In the genomic region with DNA sequence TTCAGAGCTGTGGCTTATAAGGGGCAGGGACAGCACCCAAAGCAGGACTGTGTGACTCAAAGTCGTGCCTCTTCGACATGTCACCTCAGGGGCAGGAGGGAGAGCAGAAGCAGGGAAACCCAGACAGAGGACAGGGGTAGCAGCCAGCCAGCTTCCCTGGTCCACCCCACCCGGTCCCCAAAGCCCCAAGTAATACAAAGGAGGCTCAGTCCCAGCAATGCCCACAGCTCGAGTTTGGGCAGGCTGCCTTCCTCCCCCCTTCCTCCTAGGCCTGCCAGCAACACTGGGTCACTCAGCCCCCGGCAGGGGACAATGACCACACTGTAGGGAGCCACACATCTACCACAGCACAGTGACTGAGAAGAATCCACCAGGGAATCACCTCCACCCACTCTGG, we compare ENCODE assay signal across 10 cellular contexts. TPM values are rescaled to one million over a fixed set of nuclear protein-coding genes. Genes with fewer than 3 reads are reported as not detected.
DNase-seq lines count a peak whose midpoint lies in the region; ATAC-seq and TF ChIP-seq lines count a peak whose summit lies in the region.
"Had no signal": no experiment of that assay in that cellular context is flagged by ENCODE, and none has a peak within 500 bp of the region (broad histone marks: within the 10 kb centered on the region; RNA-seq: fewer than 3 reads in every experiment).

No MANE protein-coding gene starts in this region.

- H2BK15ac ChIP-seq in neuronal stem cell (ENCODE audit: low read length), result no peak overlapping the region

- H3K9me3 Mint-ChIP-seq in CD4-positive, alpha-beta T cell, result no peaks in the 10 kb centered on the region

- no peak for ATAC-seq in CD4-positive, alpha-beta T cell (ENCODE audit: poor library complexity)
- ATAC-seq in GM21723 (IDR thresholded peaks at IDR 0.05; ENCODE audit: unreplicated experiment), result no peak

- intact Hi-C loops in CD4-positive, alpha-beta T cell (cut with DNase I, micrococcal nuclease), result no loop called here

- H3K4me3 Mint-ChIP-seq in CD4-positive, alpha-beta T cell, result peak overlapping the region; percentile 80

- peak overlapping the region; percentile 59 for H3K27ac Mint-ChIP-seq in CD4-positive, alpha-beta T cell

- H3K4me1 Mint-ChIP-seq in CD4-positive, alpha-beta T cell (ENCODE audit: low read depth), result peaks cover 72% of the 10 kb centered on the region

- H3K4me2 ChIP-seq in neuronal stem cell (ENCODE audit: insufficient read depth, low read length, poor library complexity, severe bottlenecking), result peak overlapping the region; percentile 63

- TF ChIP-seq CTCF in CD4-positive, alpha-beta T cell (IDR thresholded peaks at IDR 0.05), result no peak

- H3K27me3 Mint-ChIP-seq in CD4-positive, alpha-beta T cell, result no peaks in the 10 kb centered on the region

- no peak overlapping the region for H3K4ac ChIP-seq in neuronal stem cell (ENCODE audit: low read length)

- H3K36me3 ChIP-seq in NT2/D1 (ENCODE audit: insufficient read depth, insufficient read length, low read length) (peaks cover 53% of the 10 kb centered on the region), neuronal stem cell (replicated peaks in 1 of 2; ENCODE audit: control insufficient read depth in 2 of 2, insufficient read depth in 2 of 2, low read length in 2 of 2) (peaks cover 17 to 47% of the 10 kb centered on the region in 2 donors)
- peaks cover 4% of the 10 kb centered on the region for H3K36me3 ChIP-seq in effector memory CD4-positive, alpha-beta T cell (ENCODE audit: control insufficient read depth, insufficient read depth, low read length)
- H3K36me3 ChIP-seq: neutrophil had no signal

- no CpG with 5 or more reads among the region's 5 CpGs for WGBS in neuronal stem cell (ENCODE audit: extremely low coverage in 2 of 2, insufficient read length in 2 of 2, insufficient replicate concordance in 1 of 2), 2 donors

- H3K18ac ChIP-seq in neuronal stem cell (ENCODE audit: low read length), result peak overlapping the region; percentile 81

- no peaks in the 10 kb centered on the region for H3K9me3 ChIP-seq in CD4-positive, alpha-beta T cell (ENCODE audit: control insufficient read depth, low read length)
- H3K9me3 ChIP-seq in NT2/D1 (ENCODE audit: insufficient read depth, low read length) (no peaks in the 10 kb centered on the region), neuronal stem cell (replicated peaks in 1 of 2; ENCODE audit: control insufficient read depth in 2 of 2, insufficient read depth in 1 of 2, low read depth in 1 of 2, low read length in 2 of 2) (no peaks in the 10 kb centered on the region)
- no peaks in the 10 kb centered on the region for H3K9me3 ChIP-seq in effector memory CD4-positive, alpha-beta T cell (ENCODE audit: control insufficient read depth, low read length)
- H3K9me3 ChIP-seq: neutrophil had no signal

- H3K4me3 ChIP-seq in NT2/D1 (ENCODE audit: insufficient read length, low read depth) (peak overlapping the region; percentile 37), neuronal stem cell (ENCODE audit: low read length in 2 of 2) (peak overlapping the region; percentile 7 to 45)
- peak overlapping the region; percentile 33 for H3K4me3 ChIP-seq in effector memory CD4-positive, alpha-beta T cell (ENCODE audit: insufficient read depth, low read depth, low read length, poor library complexity, severe bottlenecking)

- no peak overlapping the region for H3K27ac ChIP-seq in CD4-positive, alpha-beta T cell (ENCODE audit: low read depth, low read length)
- H3K27ac ChIP-seq in effector memory CD4-positive, alpha-beta T cell (ENCODE audit: insufficient read depth, low read length, poor library complexity, severe bottlenecking), result peak overlapping the region; percentile 27
- peak overlapping the region; percentile 14 for H3K27ac ChIP-seq in neuronal stem cell (replicated peaks; ENCODE audit: low read length)
- H3K27ac ChIP-seq: HL-60, neutrophil had no signal

- H2AFZ ChIP-seq in neuronal stem cell (ENCODE audit: low read length), result peak overlapping the region; percentile 58

- peak overlapping the region; percentile 57 for H3K9ac ChIP-seq in NT2/D1 (ENCODE audit: insufficient read length, low read depth)
- H3K9ac ChIP-seq in neuronal stem cell (ENCODE audit: low read depth, low read length, poor library complexity), result no peak overlapping the region

- H3K36me3 Mint-ChIP-seq in CD4-positive, alpha-beta T cell (ENCODE audit: low read depth), result peaks cover 15% of the 10 kb centered on the region

- H2AK5ac ChIP-seq in neuronal stem cell (ENCODE audit: low read depth, low read length), result peak overlapping the region; percentile 91

- H4K91ac ChIP-seq in neuronal stem cell (ENCODE audit: low read depth, low read length, poor library complexity), result no peak overlapping the region

- CTCF ChIA-PET in CD4-positive, alpha-beta T cell (lab: Charles Lee), result interaction anchor here (0.5 to 1.6 kb wide), 6 partner anchors 11 to 368 kb away, joined by 3 to 12 read pairs (median 4); partner anchors contain the start of genes LRIG2, MOV10 and PPM1J

- no peak overlapping the region for H3K14ac ChIP-seq in neuronal stem cell (ENCODE audit: low read length)

- H3K79me1 ChIP-seq in neuronal stem cell (ENCODE audit: low read depth, low read length), result peaks cover 4% of the 10 kb centered on the region

- no peak overlapping the region for H4K8ac ChIP-seq in neuronal stem cell (ENCODE audit: low read depth, low read length)

- no peak overlapping the region for H2BK5ac ChIP-seq in neuronal stem cell (ENCODE audit: low read length)

- POLR2A ChIA-PET in CD4-positive, alpha-beta T cell (lab: Charles Lee), result interaction anchor here (0.8 to 4.4 kb wide), 7 partner anchors 8 to 368 kb away, joined by 3 to 46 read pairs (median 4); partner anchors contain the start of genes CAPZA1, LRIG2, MOV10 and PPM1J

- H3K27me3 ChIP-seq in CD4-positive, alpha-beta T cell (ENCODE audit: control insufficient read depth, insufficient read depth, low read length), result no peaks in the 10 kb centered on the region
- H3K27me3 ChIP-seq in NT2/D1 (ENCODE audit: insufficient read depth, insufficient read length) (peaks cover 23% of the 10 kb centered on the region), neuronal stem cell (ENCODE audit: control insufficient read depth in 3 of 3, insufficient read depth in 3 of 3, low read depth in 1 of 3, low read length in 3 of 3) (peaks cover 0 to 15% (median 0%) of the 10 kb centered on the region in 3 experiments)
- no peaks in the 10 kb centered on the region for H3K27me3 ChIP-seq in effector memory CD4-positive, alpha-beta T cell (replicated peaks; ENCODE audit: control insufficient read depth, insufficient read depth, low read length, poor library complexity, severe bottlenecking)

- no peak overlapping the region for H2BK12ac ChIP-seq in neuronal stem cell (ENCODE audit: low read length)

- H3K4me1 ChIP-seq in NT2/D1 (ENCODE audit: insufficient read depth, insufficient read length) (peaks cover 36% of the 10 kb centered on the region), neuronal stem cell (ENCODE audit: control insufficient read depth in 2 of 2, insufficient read depth in 1 of 2, low read depth in 1 of 2, low read length in 2 of 2) (peaks cover 27 to 33% of the 10 kb centered on the region in 2 donors)
- peaks cover 42% of the 10 kb centered on the region for H3K4me1 ChIP-seq in effector memory CD4-positive, alpha-beta T cell (ENCODE audit: control insufficient read depth, insufficient read depth, low read length, poor library complexity, severe bottlenecking)

- no peak for DNase-seq in CD4-positive, alpha-beta T cell
- no peak for DNase-seq in NT2/D1 (ENCODE audit: low read depth, low spot score)
- DNase-seq in effector memory CD4-positive, alpha-beta T cell, result no peak
- DNase-seq in neuronal stem cell (ENCODE audit: low spot score), result no peak
- DNase-seq in kidney tubule cell (ENCODE audit: low spot score), result no peak
- no peak for DNase-seq in dedifferentiated amniotic fluid mesenchymal stem cell (ENCODE audit: extremely low spot score)
- no peak for DNase-seq in NCI-H510A (lab: John Stamatoyannopoulos, UW)

- H3K23ac ChIP-seq in neuronal stem cell (ENCODE audit: low read depth, low read length, poor library complexity), result peak overlapping the region; percentile 76

- H2BK120ac ChIP-seq in neuronal stem cell (ENCODE audit: low read depth, low read length), result peak overlapping the region; percentile 13

RNA-seq across cellular contexts. Expression of gene RHOC, which starts 2.4 kb away (rescaled TPM):
- total RNA-seq in CD4-positive, alpha-beta T cell, result 10 to 100 TPM; 11.9 to 12.7 TPM
- 62.8 TPM for polyA plus RNA-seq in neuronal stem cell (2013, experiment 1 of 2)
- 63.2 TPM for polyA plus RNA-seq in neuronal stem cell (2013, experiment 2 of 2)

RNA-seq across cellular contexts. Expression of gene PPM1J, which starts 10.6 kb away (rescaled TPM):
- under 1 TPM; 0.39 to 0.49 TPM for total RNA-seq in CD4-positive, alpha-beta T cell
- 3.8 TPM for polyA plus RNA-seq in neuronal stem cell (2013, experiment 1 of 2)
- polyA plus RNA-seq in neuronal stem cell (2013, experiment 2 of 2), result 3.8 TPM

RNA-seq across cellular contexts. Expression of gene MOV10, which starts 30.1 kb away (rescaled TPM):
- 10 to 100 TPM; 80.6 to 89.3 TPM for total RNA-seq in CD4-positive, alpha-beta T cell
- polyA plus RNA-seq in neuronal stem cell (2013, experiment 1 of 2), result 58.9 TPM
- polyA plus RNA-seq in neuronal stem cell (2013, experiment 2 of 2), result 58.7 TPM
